ENCODE assay signal across 8 cellular contexts in genomic region chr7:149625339-149625946, GRCh38.
A peak's percentile ranks its signal among the peaks of the same experiment; 100 is the strongest.
DNase-seq lines count a peak whose midpoint lies in the region; ATAC-seq lines count a peak whose summit lies in the region.

No MANE protein-coding gene starts in this region.

- H3K27ac Mint-ChIP-seq in memory B cell, result no peak overlapping the region

- H3K4me1 Mint-ChIP-seq in memory B cell, result peaks cover 29% of the 10 kb centered on the region

- no peak overlapping the region for H3K4me3 Mint-ChIP-seq in memory B cell

- peaks cover 5% of the 10 kb centered on the region for H3K36me3 Mint-ChIP-seq in memory B cell

- ATAC-seq in GM18867 (IDR thresholded peaks at IDR 0.05; ENCODE audit: unreplicated experiment) (peak; percentile 21), memory B cell (ENCODE audit: low read depth) (peak; percentile 17), HG03378 (IDR thresholded peaks at IDR 0.05; ENCODE audit: unreplicated experiment) (no peak)

- H3K9me3 Mint-ChIP-seq in memory B cell, result no peaks in the 10 kb centered on the region

- DNase-seq in AG08395 (ENCODE audit: low spot score), result peak; percentile 75
- peak; percentile 10 for DNase-seq in NCI-H146 treated with DMSO at 0.1 percent for 48 hours (lab: John Stamatoyannopoulos, UW; ENCODE audit: unreplicated experiment)
- DNase-seq in activated CD4-positive, alpha-beta T cell treated with anti-CD3 and anti-CD28 coated beads, Interleukin-2, amount 50 U/mL, for 4 hours, result peak; percentile 44 to 47
- DNase-seq in effector CD8-positive, alpha-beta T cell (lab: John Stamatoyannopoulos, UW), result peak; percentile 33
- peak; percentile 33 to 38 for DNase-seq in memory B cell (ENCODE audit: low spot score in 2 of 2)
- peak in 2 of 3 experiments; percentile 25 to 26 for DNase-seq in stimulated activated CD4-positive, alpha-beta T cell treated with anti-CD3 and anti-CD28 coated beads, TNF-alpha, amount 100 ng/mL, for 4 hours (ENCODE audit: low read depth in 3 of 3)

- H3K27me3 Mint-ChIP-seq in memory B cell, result peaks cover 5% of the 10 kb centered on the region

Comparison
In these comparisons a context has a peak if more than half of its experiments do, and no peak if none do; other contexts are left out.
1. DNase-seq: peak in every context shown above with its lines; median percentile 75 in AG08395; 46 in activated CD4-positive, alpha-beta T cell treated with anti-CD3 and anti-CD28 coated beads, Interleukin-2, amount 50 U/mL, for 4 hours; 36 in memory B cell; 33 in effector CD8-positive, alpha-beta T cell; 26 in stimulated activated CD4-positive, alpha-beta T cell treated with anti-CD3 and anti-CD28 coated beads, TNF-alpha, amount 100 ng/mL, for 4 hours; 10 in NCI-H146 treated with DMSO at 0.1 percent for 48 hours.